ENCODE assay signal across 1 cellular context in genomic region chr14:39040529-39040928, GRCh38.
TF ChIP-seq lines count a peak whose summit lies in the region.

No MANE protein-coding gene starts in this region.

TF ChIP-seq in HepG2, 621 proteins besides CTCF, POLR2A, EP300 and RAD21 (continued from another document):
- TF ChIP-seq, protein P1, sequence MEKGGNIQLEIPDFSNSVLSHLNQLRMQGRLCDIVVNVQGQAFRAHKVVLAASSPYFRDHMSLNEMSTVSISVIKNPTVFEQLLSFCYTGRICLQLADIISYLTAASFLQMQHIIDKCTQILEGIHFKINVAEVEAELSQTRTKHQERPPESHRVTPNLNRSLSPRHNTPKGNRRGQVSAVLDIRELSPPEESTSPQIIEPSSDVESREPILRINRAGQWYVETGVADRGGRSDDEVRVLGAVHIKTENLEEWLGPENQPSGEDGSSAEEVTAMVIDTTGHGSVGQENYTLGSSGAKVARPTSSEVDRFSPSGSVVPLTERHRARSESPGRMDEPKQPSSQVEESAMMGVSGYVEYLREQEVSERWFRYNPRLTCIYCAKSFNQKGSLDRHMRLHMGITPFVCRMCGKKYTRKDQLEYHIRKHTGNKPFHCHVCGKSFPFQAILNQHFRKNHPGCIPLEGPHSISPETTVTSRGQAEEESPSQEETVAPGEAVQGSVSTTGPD (CRISPR knock-in tag; IDR thresholded peaks at IDR 0.05) = no peak
- TF ChIP-seq ZNF572 (CRISPR knock-in tag; IDR thresholded peaks at IDR 0.05) (no peak), DZIP1 (CRISPR knock-in tag; IDR thresholded peaks at IDR 0.05) (no peak)
